ENCODE assay signal across 19 cellular contexts in the genomic region with DNA sequence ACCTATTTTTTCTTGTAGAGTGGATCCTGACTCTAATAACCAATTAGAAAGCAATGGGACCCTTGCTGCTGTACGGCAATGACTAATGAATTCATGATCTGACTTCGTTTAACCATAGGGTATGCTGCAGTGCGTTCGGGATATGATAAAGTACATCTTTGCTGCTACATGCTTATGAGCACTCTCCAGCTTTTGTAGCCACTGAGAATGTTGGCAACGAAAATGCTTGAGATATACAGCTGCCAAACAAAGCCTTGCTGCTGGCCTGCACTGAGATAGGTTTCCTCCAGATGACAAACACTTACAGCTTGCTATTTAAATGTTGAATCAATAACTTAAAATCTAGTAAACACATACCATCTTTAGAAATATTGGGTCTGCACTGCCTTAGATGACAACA.
"Had no signal": no experiment of that assay in that cellular context is flagged by ENCODE, and none has a peak within 500 bp of the region (broad histone marks: within the 10 kb centered on the region; RNA-seq: fewer than 3 reads in every experiment).

No MANE protein-coding gene starts in this region.

- H3K9me3 ChIP-seq: left lung, thoracic aorta, upper lobe of right lung had no signal

- FAIRE-seq: TTC549 had no signal

- H3K36me3 ChIP-seq: left lung, thoracic aorta, upper lobe of right lung, WERI-Rb-1 had no signal

- ATAC-seq: foreskin keratinocyte, left lung, natural killer cell, upper lobe of right lung had no signal

- H3K4me1 ChIP-seq: foreskin keratinocyte, left lung, upper lobe of right lung had no signal

- H3K4me3 ChIP-seq: left lung, thoracic aorta, upper lobe of right lung had no signal

- DNase-seq: activated gamma-delta T cell treated with Interleukin-2 at 50 U/mL for 16 hours; activated T-cell treated with anti-CD3 and anti-CD28 coated beads, Interleukin-2, amount 50 U/mL, for 1 hour; anterior cingulate cortex; central memory CD4-positive, alpha-beta T cell; dermis blood vessel endothelial cell; effector CD8-positive, alpha-beta T cell; foreskin keratinocyte; hippocampal formation; kidney glomerular epithelial cell; left lung; mammary epithelial cell; natural killer cell; retina; stimulated activated CD4-positive, alpha-beta T cell treated with anti-CD3 and anti-CD28 coated beads, Interleukin-4, amount 100 ng/mL, for 24 hours; stimulated activated naive CD4-positive, alpha-beta T cell treated with Interleukin-2 at 50 U/mL for 16 hours; upper lobe of right lung; WERI-Rb-1 had no signal

- H3K27me3 ChIP-seq: foreskin keratinocyte, left lung, upper lobe of right lung had no signal

- H3K27ac ChIP-seq: foreskin keratinocyte, left lung, thoracic aorta, upper lobe of right lung, WERI-Rb-1 had no signal
